15 cellular contexts compared by ENCODE assay signal in genomic region chr9:91200692-91201336, GRCh38.
"Had no signal": no experiment of that assay in that cellular context is flagged by ENCODE, and none has a peak within 500 bp of the region (broad histone marks: within the 10 kb centered on the region; RNA-seq: fewer than 3 reads in every experiment).

No MANE protein-coding gene starts in this region.

- H3K4me3 Mint-ChIP-seq: activated CD4-positive, alpha-beta memory T cell treated with anti-CD3 and anti-CD28 coated beads for 36 hours; naive B cell; neural progenitor cell; T-cell had no signal

- H3K27me3 Mint-ChIP-seq: activated CD4-positive, alpha-beta memory T cell treated with anti-CD3 and anti-CD28 coated beads for 36 hours; naive B cell; T-cell had no signal

- H3K36me3 Mint-ChIP-seq: naive B cell, neural progenitor cell had no signal

- ATAC-seq: activated CD4-positive, CD25-positive, alpha-beta regulatory T cell treated with anti-CD3 and anti-CD28 coated beads, Interleukin-2, amount 50 U/mL, for 24 hours; body of pancreas; pancreas; T-cell had no signal

- H3K4me1 Mint-ChIP-seq: naive B cell, T-cell had no signal

- H3K27ac Mint-ChIP-seq: naive B cell, neural progenitor cell, T-cell had no signal

- DNase-seq: activated CD4-positive, alpha-beta memory T cell treated with anti-CD3 and anti-CD28 coated beads for 36 hours; activated naive CD4-positive, alpha-beta T cell treated with anti-CD3 and anti-CD28 coated beads, Interleukin-2, amount 50 U/mL, for 16 hours; amniotic stem cell; body of pancreas; central memory CD4-positive, alpha-beta T cell; colonic mucosa; islet precursor cell; naive B cell; pancreas; SK-N-SH; stimulated activated naive CD4-positive, alpha-beta T cell; T-cell; T-helper 9 cell had no signal
